In the genomic region with DNA sequence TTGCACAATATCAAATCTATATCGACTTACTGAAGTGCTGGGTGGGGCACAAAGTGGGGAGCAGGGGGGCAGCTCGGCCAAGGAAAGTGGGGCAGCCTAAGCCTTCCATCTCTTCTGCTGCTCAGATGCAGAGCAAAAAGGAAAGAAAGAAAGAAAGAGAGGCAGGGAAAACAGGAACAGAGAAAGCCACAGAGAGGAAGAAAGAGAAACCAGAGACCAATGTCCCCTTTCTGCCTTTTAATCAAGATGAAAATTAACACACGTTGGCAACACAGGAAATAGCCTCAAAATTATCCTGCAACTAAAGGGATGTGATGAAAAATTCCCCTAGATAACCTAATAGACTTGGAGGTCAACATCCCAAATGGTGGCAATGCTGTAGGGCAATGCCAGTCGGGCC, we compare ENCODE assay signal across 1 cellular context.
TF ChIP-seq lines count a peak whose summit lies in the region.

No MANE protein-coding gene starts in this region.

TF ChIP-seq in GM12878, 131 proteins besides CTCF, POLR2A, EP300 and RAD21 (continued from another document):
- TF ChIP-seq, protein P1, sequence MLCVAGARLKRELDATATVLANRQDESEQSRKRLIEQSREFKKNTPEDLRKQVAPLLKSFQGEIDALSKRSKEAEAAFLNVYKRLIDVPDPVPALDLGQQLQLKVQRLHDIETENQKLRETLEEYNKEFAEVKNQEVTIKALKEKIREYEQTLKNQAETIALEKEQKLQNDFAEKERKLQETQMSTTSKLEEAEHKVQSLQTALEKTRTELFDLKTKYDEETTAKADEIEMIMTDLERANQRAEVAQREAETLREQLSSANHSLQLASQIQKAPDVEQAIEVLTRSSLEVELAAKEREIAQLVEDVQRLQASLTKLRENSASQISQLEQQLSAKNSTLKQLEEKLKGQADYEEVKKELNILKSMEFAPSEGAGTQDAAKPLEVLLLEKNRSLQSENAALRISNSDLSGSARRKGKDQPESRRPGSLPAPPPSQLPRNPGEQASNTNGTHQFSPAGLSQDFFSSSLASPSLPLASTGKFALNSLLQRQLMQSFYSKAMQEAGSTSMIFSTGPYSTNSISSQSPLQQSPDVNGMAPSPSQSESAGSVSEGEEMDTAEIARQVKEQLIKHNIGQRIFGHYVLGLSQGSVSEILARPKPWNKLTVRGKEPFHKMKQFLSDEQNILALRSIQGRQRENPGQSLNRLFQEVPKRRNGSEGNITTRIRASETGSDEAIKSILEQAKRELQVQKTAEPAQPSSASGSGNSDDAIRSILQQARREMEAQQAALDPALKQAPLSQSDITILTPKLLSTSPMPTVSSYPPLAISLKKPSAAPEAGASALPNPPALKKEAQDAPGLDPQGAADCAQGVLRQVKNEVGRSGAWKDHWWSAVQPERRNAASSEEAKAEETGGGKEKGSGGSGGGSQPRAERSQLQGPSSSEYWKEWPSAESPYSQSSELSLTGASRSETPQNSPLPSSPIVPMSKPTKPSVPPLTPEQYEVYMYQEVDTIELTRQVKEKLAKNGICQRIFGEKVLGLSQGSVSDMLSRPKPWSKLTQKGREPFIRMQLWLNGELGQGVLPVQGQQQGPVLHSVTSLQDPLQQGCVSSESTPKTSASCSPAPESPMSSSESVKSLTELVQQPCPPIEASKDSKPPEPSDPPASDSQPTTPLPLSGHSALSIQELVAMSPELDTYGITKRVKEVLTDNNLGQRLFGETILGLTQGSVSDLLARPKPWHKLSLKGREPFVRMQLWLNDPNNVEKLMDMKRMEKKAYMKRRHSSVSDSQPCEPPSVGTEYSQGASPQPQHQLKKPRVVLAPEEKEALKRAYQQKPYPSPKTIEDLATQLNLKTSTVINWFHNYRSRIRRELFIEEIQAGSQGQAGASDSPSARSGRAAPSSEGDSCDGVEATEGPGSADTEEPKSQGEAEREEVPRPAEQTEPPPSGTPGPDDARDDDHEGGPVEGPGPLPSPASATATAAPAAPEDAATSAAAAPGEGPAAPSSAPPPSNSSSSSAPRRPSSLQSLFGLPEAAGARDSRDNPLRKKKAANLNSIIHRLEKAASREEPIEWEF (IDR thresholded peaks at IDR 0.05; ENCODE audit: insufficient replicate concordance, low read depth, low read length) = no peak
- no peak for TF ChIP-seq SUPT20H (IDR thresholded peaks at IDR 0.05; ENCODE audit: borderline replicate concordance, control insufficient read depth, low read depth, low read length)
- TF ChIP-seq, protein P2, sequence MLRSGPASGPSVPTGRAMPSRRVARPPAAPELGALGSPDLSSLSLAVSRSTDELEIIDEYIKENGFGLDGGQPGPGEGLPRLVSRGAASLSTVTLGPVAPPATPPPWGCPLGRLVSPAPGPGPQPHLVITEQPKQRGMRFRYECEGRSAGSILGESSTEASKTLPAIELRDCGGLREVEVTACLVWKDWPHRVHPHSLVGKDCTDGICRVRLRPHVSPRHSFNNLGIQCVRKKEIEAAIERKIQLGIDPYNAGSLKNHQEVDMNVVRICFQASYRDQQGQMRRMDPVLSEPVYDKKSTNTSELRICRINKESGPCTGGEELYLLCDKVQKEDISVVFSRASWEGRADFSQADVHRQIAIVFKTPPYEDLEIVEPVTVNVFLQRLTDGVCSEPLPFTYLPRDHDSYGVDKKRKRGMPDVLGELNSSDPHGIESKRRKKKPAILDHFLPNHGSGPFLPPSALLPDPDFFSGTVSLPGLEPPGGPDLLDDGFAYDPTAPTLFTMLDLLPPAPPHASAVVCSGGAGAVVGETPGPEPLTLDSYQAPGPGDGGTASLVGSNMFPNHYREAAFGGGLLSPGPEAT (IDR thresholded peaks at IDR 0.05; ENCODE audit: low read depth) = no peak
- TF ChIP-seq, protein P3, sequence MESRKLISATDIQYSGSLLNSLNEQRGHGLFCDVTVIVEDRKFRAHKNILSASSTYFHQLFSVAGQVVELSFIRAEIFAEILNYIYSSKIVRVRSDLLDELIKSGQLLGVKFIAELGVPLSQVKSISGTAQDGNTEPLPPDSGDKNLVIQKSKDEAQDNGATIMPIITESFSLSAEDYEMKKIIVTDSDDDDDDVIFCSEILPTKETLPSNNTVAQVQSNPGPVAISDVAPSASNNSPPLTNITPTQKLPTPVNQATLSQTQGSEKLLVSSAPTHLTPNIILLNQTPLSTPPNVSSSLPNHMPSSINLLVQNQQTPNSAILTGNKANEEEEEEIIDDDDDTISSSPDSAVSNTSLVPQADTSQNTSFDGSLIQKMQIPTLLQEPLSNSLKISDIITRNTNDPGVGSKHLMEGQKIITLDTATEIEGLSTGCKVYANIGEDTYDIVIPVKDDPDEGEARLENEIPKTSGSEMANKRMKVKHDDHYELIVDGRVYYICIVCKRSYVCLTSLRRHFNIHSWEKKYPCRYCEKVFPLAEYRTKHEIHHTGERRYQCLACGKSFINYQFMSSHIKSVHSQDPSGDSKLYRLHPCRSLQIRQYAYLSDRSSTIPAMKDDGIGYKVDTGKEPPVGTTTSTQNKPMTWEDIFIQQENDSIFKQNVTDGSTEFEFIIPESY (IDR thresholded peaks at IDR 0.05) = no peak
- TF ChIP-seq SP1 (IDR thresholded peaks at IDR 0.05; ENCODE audit: low read depth, low read length) = no peak
- TF ChIP-seq, protein P4, sequence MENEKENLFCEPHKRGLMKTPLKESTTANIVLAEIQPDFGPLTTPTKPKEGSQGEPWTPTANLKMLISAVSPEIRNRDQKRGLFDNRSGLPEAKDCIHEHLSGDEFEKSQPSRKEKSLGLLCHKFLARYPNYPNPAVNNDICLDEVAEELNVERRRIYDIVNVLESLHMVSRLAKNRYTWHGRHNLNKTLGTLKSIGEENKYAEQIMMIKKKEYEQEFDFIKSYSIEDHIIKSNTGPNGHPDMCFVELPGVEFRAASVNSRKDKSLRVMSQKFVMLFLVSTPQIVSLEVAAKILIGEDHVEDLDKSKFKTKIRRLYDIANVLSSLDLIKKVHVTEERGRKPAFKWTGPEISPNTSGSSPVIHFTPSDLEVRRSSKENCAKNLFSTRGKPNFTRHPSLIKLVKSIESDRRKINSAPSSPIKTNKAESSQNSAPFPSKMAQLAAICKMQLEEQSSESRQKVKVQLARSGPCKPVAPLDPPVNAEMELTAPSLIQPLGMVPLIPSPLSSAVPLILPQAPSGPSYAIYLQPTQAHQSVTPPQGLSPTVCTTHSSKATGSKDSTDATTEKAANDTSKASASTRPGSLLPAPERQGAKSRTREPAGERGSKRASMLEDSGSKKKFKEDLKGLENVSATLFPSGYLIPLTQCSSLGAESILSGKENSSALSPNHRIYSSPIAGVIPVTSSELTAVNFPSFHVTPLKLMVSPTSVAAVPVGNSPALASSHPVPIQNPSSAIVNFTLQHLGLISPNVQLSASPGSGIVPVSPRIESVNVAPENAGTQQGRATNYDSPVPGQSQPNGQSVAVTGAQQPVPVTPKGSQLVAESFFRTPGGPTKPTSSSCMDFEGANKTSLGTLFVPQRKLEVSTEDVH (IDR thresholded peaks at IDR 0.05; ENCODE audit: low read depth, partially characterized antibody) = no peak
- peak; percentile 59; the same call in 1 of the 2 replicates for TF ChIP-seq SPI1 (IDR thresholded peaks at IDR 0.05; ENCODE audit: borderline replicate concordance, insufficient read depth, low read depth, low read length)
- TF ChIP-seq IKZF2 (IDR thresholded peaks at IDR 0.05) = peak; percentile 36 to 40; a peak in 2 of 4 replicates
- TF ChIP-seq MTA2 (IDR thresholded peaks at IDR 0.05; ENCODE audit: low read depth) = peak; percentile 39; the same call in 1 of the 2 replicates
- no peak for TF ChIP-seq HDGF (IDR thresholded peaks at IDR 0.05)
- TF ChIP-seq, protein P5, sequence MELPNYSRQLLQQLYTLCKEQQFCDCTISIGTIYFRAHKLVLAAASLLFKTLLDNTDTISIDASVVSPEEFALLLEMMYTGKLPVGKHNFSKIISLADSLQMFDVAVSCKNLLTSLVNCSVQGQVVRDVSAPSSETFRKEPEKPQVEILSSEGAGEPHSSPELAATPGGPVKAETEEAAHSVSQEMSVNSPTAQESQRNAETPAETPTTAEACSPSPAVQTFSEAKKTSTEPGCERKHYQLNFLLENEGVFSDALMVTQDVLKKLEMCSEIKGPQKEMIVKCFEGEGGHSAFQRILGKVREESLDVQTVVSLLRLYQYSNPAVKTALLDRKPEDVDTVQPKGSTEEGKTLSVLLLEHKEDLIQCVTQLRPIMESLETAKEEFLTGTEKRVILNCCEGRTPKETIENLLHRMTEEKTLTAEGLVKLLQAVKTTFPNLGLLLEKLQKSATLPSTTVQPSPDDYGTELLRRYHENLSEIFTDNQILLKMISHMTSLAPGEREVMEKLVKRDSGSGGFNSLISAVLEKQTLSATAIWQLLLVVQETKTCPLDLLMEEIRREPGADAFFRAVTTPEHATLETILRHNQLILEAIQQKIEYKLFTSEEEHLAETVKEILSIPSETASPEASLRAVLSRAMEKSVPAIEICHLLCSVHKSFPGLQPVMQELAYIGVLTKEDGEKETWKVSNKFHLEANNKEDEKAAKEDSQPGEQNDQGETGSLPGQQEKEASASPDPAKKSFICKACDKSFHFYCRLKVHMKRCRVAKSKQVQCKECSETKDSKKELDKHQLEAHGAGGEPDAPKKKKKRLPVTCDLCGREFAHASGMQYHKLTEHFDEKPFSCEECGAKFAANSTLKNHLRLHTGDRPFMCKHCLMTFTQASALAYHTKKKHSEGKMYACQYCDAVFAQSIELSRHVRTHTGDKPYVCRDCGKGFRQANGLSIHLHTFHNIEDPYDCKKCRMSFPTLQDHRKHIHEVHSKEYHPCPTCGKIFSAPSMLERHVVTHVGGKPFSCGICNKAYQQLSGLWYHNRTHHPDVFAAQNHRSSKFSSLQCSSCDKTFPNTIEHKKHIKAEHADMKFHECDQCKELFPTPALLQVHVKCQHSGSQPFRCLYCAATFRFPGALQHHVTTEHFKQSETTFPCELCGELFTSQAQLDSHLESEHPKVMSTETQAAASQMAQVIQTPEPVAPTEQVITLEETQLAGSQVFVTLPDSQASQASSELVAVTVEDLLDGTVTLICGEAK (IDR thresholded peaks at IDR 0.05; ENCODE audit: borderline replicate concordance) = no peak
- TF ChIP-seq IKZF1 (conservative IDR thresholded peaks at IDR 0.05) = no peak
- TF ChIP-seq, protein P6, sequence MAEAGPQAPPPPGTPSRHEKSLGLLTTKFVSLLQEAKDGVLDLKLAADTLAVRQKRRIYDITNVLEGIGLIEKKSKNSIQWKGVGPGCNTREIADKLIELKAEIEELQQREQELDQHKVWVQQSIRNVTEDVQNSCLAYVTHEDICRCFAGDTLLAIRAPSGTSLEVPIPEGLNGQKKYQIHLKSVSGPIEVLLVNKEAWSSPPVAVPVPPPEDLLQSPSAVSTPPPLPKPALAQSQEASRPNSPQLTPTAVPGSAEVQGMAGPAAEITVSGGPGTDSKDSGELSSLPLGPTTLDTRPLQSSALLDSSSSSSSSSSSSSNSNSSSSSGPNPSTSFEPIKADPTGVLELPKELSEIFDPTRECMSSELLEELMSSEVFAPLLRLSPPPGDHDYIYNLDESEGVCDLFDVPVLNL (IDR thresholded peaks at IDR 0.05; ENCODE audit: low read depth, low read length) = no peak
- no peak for TF ChIP-seq KDM1A (IDR thresholded peaks at IDR 0.05; ENCODE audit: borderline replicate concordance)
- no peak for TF ChIP-seq SUZ12 (IDR thresholded peaks at IDR 0.05; ENCODE audit: unreplicated experiment)
- no peak for TF ChIP-seq BMI1 (IDR thresholded peaks at IDR 0.05; ENCODE audit: borderline replicate concordance)
- no peak for TF ChIP-seq ZNF622 (IDR thresholded peaks at IDR 0.05)
- TF ChIP-seq, protein P7, sequence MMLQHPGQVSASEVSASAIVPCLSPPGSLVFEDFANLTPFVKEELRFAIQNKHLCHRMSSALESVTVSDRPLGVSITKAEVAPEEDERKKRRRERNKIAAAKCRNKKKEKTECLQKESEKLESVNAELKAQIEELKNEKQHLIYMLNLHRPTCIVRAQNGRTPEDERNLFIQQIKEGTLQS (IDR thresholded peaks at IDR 0.05; ENCODE audit: borderline replicate concordance, extremely low read depth, low read depth, low read length) = no peak
- no peak for TF ChIP-seq HDAC2 (IDR thresholded peaks at IDR 0.05)
- TF ChIP-seq SREBF2 (IDR thresholded peaks at IDR 0.05; ENCODE audit: low read length) = no peak
- TF ChIP-seq TARDBP (IDR thresholded peaks at IDR 0.05; ENCODE audit: borderline replicate concordance) = no peak
- no peak for TF ChIP-seq ZNF207 (IDR thresholded peaks at IDR 0.05; ENCODE audit: borderline replicate concordance)
- TF ChIP-seq PAX5 (IDR thresholded peaks at IDR 0.05; ENCODE audit: borderline replicate concordance, low read depth, low read length) = no peak
